ENCODE assay signal across 18 cellular contexts in the genomic region with DNA sequence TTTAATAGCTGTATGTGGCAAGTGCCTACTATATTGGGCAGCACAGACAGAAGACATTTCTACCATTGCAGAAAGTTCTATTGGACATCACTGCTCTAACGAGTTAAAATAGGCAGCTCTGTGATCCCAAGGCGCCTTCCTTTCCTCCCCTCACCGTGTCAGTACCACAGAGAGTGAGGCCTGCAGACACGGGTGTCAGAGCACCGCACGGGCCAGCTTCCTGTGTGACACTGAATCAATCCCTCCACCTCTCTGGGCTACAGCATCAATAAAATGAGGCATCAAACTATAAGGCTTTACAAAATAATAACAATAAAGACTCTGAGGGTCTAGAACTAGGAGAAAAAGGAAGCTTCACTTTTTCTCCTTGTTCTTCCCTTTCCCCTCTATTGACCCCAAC.
DNase-seq lines count a peak whose midpoint lies in the region; ATAC-seq and TF ChIP-seq lines count a peak whose summit lies in the region.
"Had no signal": no experiment of that assay in that cellular context is flagged by ENCODE, and none has a peak within 500 bp of the region (broad histone marks: within the 10 kb centered on the region; RNA-seq: fewer than 3 reads in every experiment).

No MANE protein-coding gene starts in this region.

- no peak overlapping the region for H3K27ac ChIP-seq in BLaER1
- H3K27ac ChIP-seq in ascending aorta, result peak overlapping the region; percentile 85 to 89
- no peak overlapping the region for H3K27ac ChIP-seq in lung (ENCODE audit: low read depth in 1 of 2, low read length in 1 of 2)
- H3K27ac ChIP-seq in smooth muscle cell (ENCODE audit: low read depth), result no peak overlapping the region
- H3K27ac ChIP-seq: BLaER1 treated with 17β-estradiol and CSF1 and Interleukin-3, amounts not matched to agents 10 nM and 100 nM had no signal

- H3F3A ChIP-seq in smooth muscle cell (ENCODE audit: low read depth), result no peaks in the 10 kb centered on the region

- H3K9ac ChIP-seq in BLaER1 (no peak overlapping the region), smooth muscle cell (ENCODE audit: low read depth) (no peak overlapping the region)
- H3K9ac ChIP-seq: BLaER1 treated with 17β-estradiol and CSF1 and Interleukin-3, amounts not matched to agents 10 nM and 100 nM had no signal

- no peaks in the 10 kb centered on the region for H3K79me2 ChIP-seq in smooth muscle cell (ENCODE audit: low read depth)

- WGBS in lung, 2 donors, result 88 to 92% methylated on average over 6 of the region's 6 CpGs
- WGBS in smooth muscle cell (ENCODE audit: low lambda C conversion rate), result 87% methylated on average over 6 of the region's 6 CpGs

- peak in 1 of 2 donors; percentile 52 for DNase-seq in ascending aorta (ENCODE audit: low spot score in 2 of 2)
- peak; percentile 6 for DNase-seq in lung (ENCODE audit: low spot score)
- DNase-seq in smooth muscle cell (lab: John Stamatoyannopoulos, UW; ENCODE audit: unreplicated experiment), result no peak
- DNase-seq in cerebellar cortex (ENCODE audit: low spot score), result no peak
- no peak for DNase-seq in NCI-H446 (lab: John Stamatoyannopoulos, UW)
- no peak for DNase-seq in NOMO-1 treated with DMSO at 0.1 percent for 48 hours (lab: John Stamatoyannopoulos, UW; ENCODE audit: unreplicated experiment)
- DNase-seq in DMS53 (lab: John Stamatoyannopoulos, UW), result no peak
- DNase-seq: DND-41, KBM-7, NCI-H1436, NCI-H2029, NCI-H2171, NCI-H510A, NCI-H82, SHP77 had no signal

- H3K4me2 ChIP-seq in BLaER1 (0 out of 2 replicates have a peak overlapping the region, but pooled peaks have one; percentile 7), smooth muscle cell (peak overlapping the region; percentile 29)
- H3K4me2 ChIP-seq: BLaER1 treated with 17β-estradiol and CSF1 and Interleukin-3, amounts not matched to agents 10 nM and 100 nM had no signal

- H3K4me3 ChIP-seq in BLaER1 (no peak overlapping the region), ascending aorta (no peak overlapping the region), lung (no peak overlapping the region), smooth muscle cell (no peak overlapping the region)
- H3K4me3 ChIP-seq: BLaER1 treated with 17β-estradiol and CSF1 and Interleukin-3, amounts not matched to agents 10 nM and 100 nM; HAP-1 had no signal

- H4K20me1 ChIP-seq in BLaER1 (no peaks in the 10 kb centered on the region), smooth muscle cell (ENCODE audit: low read depth) (no peaks in the 10 kb centered on the region)

- H3K9me3 ChIP-seq in BLaER1 (no peaks in the 10 kb centered on the region), ascending aorta (no peaks in the 10 kb centered on the region), lung (ENCODE audit: control insufficient read depth in 2 of 2, insufficient read depth in 1 of 2, low read length in 1 of 2) (no peaks in the 10 kb centered on the region), smooth muscle cell (replicated peaks; ENCODE audit: low read depth) (no peaks in the 10 kb centered on the region)
- H3K9me3 ChIP-seq: BLaER1 treated with 17β-estradiol and CSF1 and Interleukin-3, amounts not matched to agents 10 nM and 100 nM; HAP-1 had no signal

- TF ChIP-seq CTCF in ascending aorta (IDR thresholded peaks at IDR 0.05) (no peak), lung (IDR thresholded peaks at IDR 0.05; ENCODE audit: control extremely low read depth, extremely low read depth) (no peak), smooth muscle cell (IDR thresholded peaks at IDR 0.05; ENCODE audit: borderline replicate concordance, insufficient read depth, poor library complexity, severe bottlenecking) (no peak)

- ATAC-seq in lung (ENCODE audit: insufficient read depth, low FRiP score), result no peak

- H2AFZ ChIP-seq in smooth muscle cell (ENCODE audit: low read depth), result no peak overlapping the region

- H3K27me3 ChIP-seq in BLaER1, result no peaks in the 10 kb centered on the region
- no peaks in the 10 kb centered on the region for H3K27me3 ChIP-seq in ascending aorta
- H3K27me3 ChIP-seq in lung (ENCODE audit: control insufficient read depth, insufficient read depth), result no peaks in the 10 kb centered on the region
- H3K27me3 ChIP-seq in smooth muscle cell (ENCODE audit: low read depth), result peaks cover 28% of the 10 kb centered on the region
- H3K27me3 ChIP-seq: BLaER1 treated with 17β-estradiol and CSF1 and Interleukin-3, amounts not matched to agents 10 nM and 100 nM had no signal

- H3K36me3 ChIP-seq in BLaER1 (no peaks in the 10 kb centered on the region), ascending aorta (no peaks in the 10 kb centered on the region), lung (ENCODE audit: control insufficient read depth in 2 of 2, insufficient read depth in 2 of 2, low read length in 2 of 2) (no peaks in the 10 kb centered on the region), smooth muscle cell (ENCODE audit: low read depth) (no peaks in the 10 kb centered on the region)
- H3K36me3 ChIP-seq: BLaER1 treated with 17β-estradiol and CSF1 and Interleukin-3, amounts not matched to agents 10 nM and 100 nM; HAP-1 had no signal

- intact Hi-C loops in ascending aorta (cut with DNase I), result loop anchor here (2.0 kb wide), 1 partner anchor 28 kb away; no protein-coding TSS in a partner anchor

- H3K4me1 ChIP-seq in BLaER1 (peaks cover 30% of the 10 kb centered on the region), ascending aorta (peaks cover 0 to 31% of the 10 kb centered on the region in 2 donors), lung (ENCODE audit: control insufficient read depth in 2 of 2, insufficient read depth in 2 of 2, low read length in 2 of 2) (no peaks in the 10 kb centered on the region), smooth muscle cell (ENCODE audit: low read depth) (peaks cover 43% of the 10 kb centered on the region)
- H3K4me1 ChIP-seq: HAP-1 had no signal

Comparison
In these comparisons a context has a peak if more than half of its experiments do, and no peak if none do; other contexts are left out.
1. H3K27ac ChIP-seq: peak in ascending aorta (2 of 2); none in BLaER1 (single experiment), lung (0 of 2) and smooth muscle cell (single experiment).